1 cellular context compared by ENCODE assay signal in the genomic region with DNA sequence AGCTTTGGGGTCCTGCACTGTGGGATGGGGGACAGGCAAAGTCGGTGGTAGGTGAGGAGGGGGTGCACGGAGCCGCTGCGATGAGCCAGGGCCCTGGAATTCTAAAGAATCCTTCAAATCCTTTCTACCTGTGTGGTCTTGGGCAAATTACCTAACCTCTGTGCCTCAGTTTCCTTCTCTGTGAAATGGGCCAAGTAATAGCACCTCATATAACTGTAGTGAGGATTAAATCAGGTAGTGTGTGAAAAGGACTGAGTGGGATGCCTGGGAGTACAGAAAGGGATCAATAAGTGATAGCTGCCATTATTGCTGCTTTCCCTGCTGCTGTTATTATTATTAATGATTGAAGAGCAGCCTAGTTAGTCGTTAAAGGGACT.
TF ChIP-seq lines count a peak whose summit lies in the region.

No MANE protein-coding gene starts in this region.

TF ChIP-seq in HepG2, 621 proteins besides CTCF, POLR2A, EP300 and RAD21:
- TF ChIP-seq NFE2 (CRISPR knock-in tag; IDR thresholded peaks at IDR 0.05) = no peak
- TF ChIP-seq NR2C2 (CRISPR knock-in tag; IDR thresholded peaks at IDR 0.05; ENCODE audit: borderline replicate concordance) = no peak
- TF ChIP-seq ZNF34 (CRISPR knock-in tag; IDR thresholded peaks at IDR 0.05; ENCODE audit: borderline replicate concordance) = no peak
- TF ChIP-seq ZNF629 (CRISPR knock-in tag; conservative IDR thresholded peaks at IDR 0.05) = peak; percentile 76; the same call in 1 of the 2 replicates
- no peak for TF ChIP-seq ZNF782 (CRISPR knock-in tag; IDR thresholded peaks at IDR 0.05; ENCODE audit: borderline replicate concordance)
- TF ChIP-seq MXI1 (IDR thresholded peaks at IDR 0.05; ENCODE audit: borderline replicate concordance, low read depth, low read length) = no peak
- no peak for TF ChIP-seq U2AF1 (optimal IDR thresholded peaks at IDR 0.05; ENCODE audit: low read depth, low read length)
- TF ChIP-seq, protein P1, sequence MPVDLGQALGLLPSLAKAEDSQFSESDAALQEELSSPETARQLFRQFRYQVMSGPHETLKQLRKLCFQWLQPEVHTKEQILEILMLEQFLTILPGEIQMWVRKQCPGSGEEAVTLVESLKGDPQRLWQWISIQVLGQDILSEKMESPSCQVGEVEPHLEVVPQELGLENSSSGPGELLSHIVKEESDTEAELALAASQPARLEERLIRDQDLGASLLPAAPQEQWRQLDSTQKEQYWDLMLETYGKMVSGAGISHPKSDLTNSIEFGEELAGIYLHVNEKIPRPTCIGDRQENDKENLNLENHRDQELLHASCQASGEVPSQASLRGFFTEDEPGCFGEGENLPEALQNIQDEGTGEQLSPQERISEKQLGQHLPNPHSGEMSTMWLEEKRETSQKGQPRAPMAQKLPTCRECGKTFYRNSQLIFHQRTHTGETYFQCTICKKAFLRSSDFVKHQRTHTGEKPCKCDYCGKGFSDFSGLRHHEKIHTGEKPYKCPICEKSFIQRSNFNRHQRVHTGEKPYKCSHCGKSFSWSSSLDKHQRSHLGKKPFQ (CRISPR knock-in tag; IDR thresholded peaks at IDR 0.05; ENCODE audit: insufficient replicate concordance) = no peak
- TF ChIP-seq FOXK2 (IDR thresholded peaks at IDR 0.05) = no peak
- no peak for TF ChIP-seq HMG20B (CRISPR knock-in tag; conservative IDR thresholded peaks at IDR 0.05)
- TF ChIP-seq ZFP1 (CRISPR knock-in tag; IDR thresholded peaks at IDR 0.05) = no peak
- 0 out of 2 replicates have a peak, but pooled peaks have one; percentile 6 for TF ChIP-seq EZH2 (conservative IDR thresholded peaks at IDR 0.05; ENCODE audit: low read depth, low read length)
- no peak for TF ChIP-seq NFRKB (IDR thresholded peaks at IDR 0.05)
- no peak for TF ChIP-seq RARG (CRISPR knock-in tag; IDR thresholded peaks at IDR 0.05; ENCODE audit: low read depth)
- TF ChIP-seq ZNF639 (CRISPR knock-in tag; conservative IDR thresholded peaks at IDR 0.05) = no peak
